Comparison of ENCODE assay signal across 1 cellular context in genomic region chr17:10013360-10014112, GRCh38.
TF ChIP-seq lines count a peak whose summit lies in the region.

No MANE protein-coding gene starts in this region.

TF ChIP-seq in GM12878, 131 proteins besides CTCF, POLR2A, EP300 and RAD21 (continued from another document and continues in another):
- TF ChIP-seq, protein P1, sequence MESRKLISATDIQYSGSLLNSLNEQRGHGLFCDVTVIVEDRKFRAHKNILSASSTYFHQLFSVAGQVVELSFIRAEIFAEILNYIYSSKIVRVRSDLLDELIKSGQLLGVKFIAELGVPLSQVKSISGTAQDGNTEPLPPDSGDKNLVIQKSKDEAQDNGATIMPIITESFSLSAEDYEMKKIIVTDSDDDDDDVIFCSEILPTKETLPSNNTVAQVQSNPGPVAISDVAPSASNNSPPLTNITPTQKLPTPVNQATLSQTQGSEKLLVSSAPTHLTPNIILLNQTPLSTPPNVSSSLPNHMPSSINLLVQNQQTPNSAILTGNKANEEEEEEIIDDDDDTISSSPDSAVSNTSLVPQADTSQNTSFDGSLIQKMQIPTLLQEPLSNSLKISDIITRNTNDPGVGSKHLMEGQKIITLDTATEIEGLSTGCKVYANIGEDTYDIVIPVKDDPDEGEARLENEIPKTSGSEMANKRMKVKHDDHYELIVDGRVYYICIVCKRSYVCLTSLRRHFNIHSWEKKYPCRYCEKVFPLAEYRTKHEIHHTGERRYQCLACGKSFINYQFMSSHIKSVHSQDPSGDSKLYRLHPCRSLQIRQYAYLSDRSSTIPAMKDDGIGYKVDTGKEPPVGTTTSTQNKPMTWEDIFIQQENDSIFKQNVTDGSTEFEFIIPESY (IDR thresholded peaks at IDR 0.05) = no peak
- TF ChIP-seq IKZF1 (conservative IDR thresholded peaks at IDR 0.05) (peak; percentile 80), HSF1 (IDR thresholded peaks at IDR 0.05; ENCODE audit: low read depth, low read length) (no peak), ZSCAN29 (IDR thresholded peaks at IDR 0.05) (no peak), CBX3 (IDR thresholded peaks at IDR 0.05; ENCODE audit: borderline replicate concordance, low read depth) (no peak), CREB1 (IDR thresholded peaks at IDR 0.05; ENCODE audit: low read depth) (no peak), BCL11A (IDR thresholded peaks at IDR 0.05; ENCODE audit: low read depth, low read length) (peak; percentile 62; the same call in 1 of the 2 replicates), SMAD1 (IDR thresholded peaks at IDR 0.05; ENCODE audit: low read depth, partially characterized antibody) (no peak), NR2F1 (conservative IDR thresholded peaks at IDR 0.05) (no peak), RCOR1 (conservative IDR thresholded peaks at IDR 0.05; ENCODE audit: low read depth, low read length) (no peak), SP1 (IDR thresholded peaks at IDR 0.05; ENCODE audit: low read depth, low read length) (no peak), YY1 (IDR thresholded peaks at IDR 0.05; ENCODE audit: low read depth, low read length) (no peak), PAX8 (IDR thresholded peaks at IDR 0.05) (no peak), WRNIP1 (IDR thresholded peaks at IDR 0.05; ENCODE audit: borderline replicate concordance, low read depth, low read length) (0 out of 2 replicates have a peak, but pooled peaks have one; percentile 37), HDGF (IDR thresholded peaks at IDR 0.05) (no peak), SMARCA5 (IDR thresholded peaks at IDR 0.05) (no peak), NR2C2 (IDR thresholded peaks at IDR 0.05; ENCODE audit: borderline replicate concordance, control insufficient read depth, insufficient read length, low read depth) (no peak), REST (IDR thresholded peaks at IDR 0.05; ENCODE audit: low read depth, low read length) (no peak), RAD51 (IDR thresholded peaks at IDR 0.05) (no peak), SPI1 (IDR thresholded peaks at IDR 0.05; ENCODE audit: borderline replicate concordance, insufficient read depth, low read depth, low read length) (no peak), JUNB (IDR thresholded peaks at IDR 0.05) (no peak), NFXL1 (IDR thresholded peaks at IDR 0.05; ENCODE audit: borderline replicate concordance) (no peak), ESRRA (IDR thresholded peaks at IDR 0.05; ENCODE audit: low read length) (no peak), BACH1 (IDR thresholded peaks at IDR 0.05; ENCODE audit: borderline replicate concordance) (no peak), POLR2AphosphoS2 (IDR thresholded peaks at IDR 0.05; ENCODE audit: low read depth, low read length) (no peak), STAT3 (IDR thresholded peaks at IDR 0.05; ENCODE audit: low read depth, low read length) (no peak), USF1 (IDR thresholded peaks at IDR 0.05; ENCODE audit: borderline replicate concordance, extremely low read length, insufficient read depth, low read depth, low read length) (no peak), GABPA (IDR thresholded peaks at IDR 0.05; ENCODE audit: low read depth) (no peak), FOXM1 (IDR thresholded peaks at IDR 0.05; ENCODE audit: low read depth, low read length) (peak; percentile 67; the same call in 1 of the 2 replicates), KLF5 (IDR thresholded peaks at IDR 0.05; ENCODE audit: partially characterized antibody) (no peak)
- TF ChIP-seq, protein P2, sequence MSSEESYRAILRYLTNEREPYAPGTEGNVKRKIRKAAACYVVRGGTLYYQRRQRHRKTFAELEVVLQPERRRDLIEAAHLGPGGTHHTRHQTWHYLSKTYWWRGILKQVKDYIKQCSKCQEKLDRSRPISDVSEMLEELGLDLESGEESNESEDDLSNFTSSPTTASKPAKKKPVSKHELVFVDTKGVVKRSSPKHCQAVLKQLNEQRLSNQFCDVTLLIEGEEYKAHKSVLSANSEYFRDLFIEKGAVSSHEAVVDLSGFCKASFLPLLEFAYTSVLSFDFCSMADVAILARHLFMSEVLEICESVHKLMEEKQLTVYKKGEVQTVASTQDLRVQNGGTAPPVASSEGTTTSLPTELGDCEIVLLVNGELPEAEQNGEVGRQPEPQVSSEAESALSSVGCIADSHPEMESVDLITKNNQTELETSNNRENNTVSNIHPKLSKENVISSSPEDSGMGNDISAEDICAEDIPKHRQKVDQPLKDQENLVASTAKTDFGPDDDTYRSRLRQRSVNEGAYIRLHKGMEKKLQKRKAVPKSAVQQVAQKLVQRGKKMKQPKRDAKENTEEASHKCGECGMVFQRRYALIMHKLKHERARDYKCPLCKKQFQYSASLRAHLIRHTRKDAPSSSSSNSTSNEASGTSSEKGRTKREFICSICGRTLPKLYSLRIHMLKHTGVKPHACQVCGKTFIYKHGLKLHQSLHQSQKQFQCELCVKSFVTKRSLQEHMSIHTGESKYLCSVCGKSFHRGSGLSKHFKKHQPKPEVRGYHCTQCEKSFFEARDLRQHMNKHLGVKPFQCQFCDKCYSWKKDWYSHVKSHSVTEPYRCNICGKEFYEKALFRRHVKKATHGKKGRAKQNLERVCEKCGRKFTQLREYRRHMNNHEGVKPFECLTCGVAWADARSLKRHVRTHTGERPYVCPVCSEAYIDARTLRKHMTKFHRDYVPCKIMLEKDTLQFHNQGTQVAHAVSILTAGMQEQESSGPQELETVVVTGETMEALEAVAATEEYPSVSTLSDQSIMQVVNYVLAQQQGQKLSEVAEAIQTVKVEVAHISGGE (CRISPR knock-in tag; IDR thresholded peaks at IDR 0.05) = no peak
- TF ChIP-seq, protein P3, sequence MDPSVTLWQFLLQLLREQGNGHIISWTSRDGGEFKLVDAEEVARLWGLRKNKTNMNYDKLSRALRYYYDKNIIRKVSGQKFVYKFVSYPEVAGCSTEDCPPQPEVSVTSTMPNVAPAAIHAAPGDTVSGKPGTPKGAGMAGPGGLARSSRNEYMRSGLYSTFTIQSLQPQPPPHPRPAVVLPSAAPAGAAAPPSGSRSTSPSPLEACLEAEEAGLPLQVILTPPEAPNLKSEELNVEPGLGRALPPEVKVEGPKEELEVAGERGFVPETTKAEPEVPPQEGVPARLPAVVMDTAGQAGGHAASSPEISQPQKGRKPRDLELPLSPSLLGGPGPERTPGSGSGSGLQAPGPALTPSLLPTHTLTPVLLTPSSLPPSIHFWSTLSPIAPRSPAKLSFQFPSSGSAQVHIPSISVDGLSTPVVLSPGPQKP (IDR thresholded peaks at IDR 0.05; ENCODE audit: low read depth, low read length) = no peak
- TF ChIP-seq, protein P4, sequence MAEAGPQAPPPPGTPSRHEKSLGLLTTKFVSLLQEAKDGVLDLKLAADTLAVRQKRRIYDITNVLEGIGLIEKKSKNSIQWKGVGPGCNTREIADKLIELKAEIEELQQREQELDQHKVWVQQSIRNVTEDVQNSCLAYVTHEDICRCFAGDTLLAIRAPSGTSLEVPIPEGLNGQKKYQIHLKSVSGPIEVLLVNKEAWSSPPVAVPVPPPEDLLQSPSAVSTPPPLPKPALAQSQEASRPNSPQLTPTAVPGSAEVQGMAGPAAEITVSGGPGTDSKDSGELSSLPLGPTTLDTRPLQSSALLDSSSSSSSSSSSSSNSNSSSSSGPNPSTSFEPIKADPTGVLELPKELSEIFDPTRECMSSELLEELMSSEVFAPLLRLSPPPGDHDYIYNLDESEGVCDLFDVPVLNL (IDR thresholded peaks at IDR 0.05; ENCODE audit: low read depth, low read length) = no peak
- TF ChIP-seq, protein P5, sequence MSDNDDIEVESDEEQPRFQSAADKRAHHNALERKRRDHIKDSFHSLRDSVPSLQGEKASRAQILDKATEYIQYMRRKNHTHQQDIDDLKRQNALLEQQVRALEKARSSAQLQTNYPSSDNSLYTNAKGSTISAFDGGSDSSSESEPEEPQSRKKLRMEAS (IDR thresholded peaks at IDR 0.05; ENCODE audit: low read depth, low read length) = no peak
- TF ChIP-seq, protein P6, sequence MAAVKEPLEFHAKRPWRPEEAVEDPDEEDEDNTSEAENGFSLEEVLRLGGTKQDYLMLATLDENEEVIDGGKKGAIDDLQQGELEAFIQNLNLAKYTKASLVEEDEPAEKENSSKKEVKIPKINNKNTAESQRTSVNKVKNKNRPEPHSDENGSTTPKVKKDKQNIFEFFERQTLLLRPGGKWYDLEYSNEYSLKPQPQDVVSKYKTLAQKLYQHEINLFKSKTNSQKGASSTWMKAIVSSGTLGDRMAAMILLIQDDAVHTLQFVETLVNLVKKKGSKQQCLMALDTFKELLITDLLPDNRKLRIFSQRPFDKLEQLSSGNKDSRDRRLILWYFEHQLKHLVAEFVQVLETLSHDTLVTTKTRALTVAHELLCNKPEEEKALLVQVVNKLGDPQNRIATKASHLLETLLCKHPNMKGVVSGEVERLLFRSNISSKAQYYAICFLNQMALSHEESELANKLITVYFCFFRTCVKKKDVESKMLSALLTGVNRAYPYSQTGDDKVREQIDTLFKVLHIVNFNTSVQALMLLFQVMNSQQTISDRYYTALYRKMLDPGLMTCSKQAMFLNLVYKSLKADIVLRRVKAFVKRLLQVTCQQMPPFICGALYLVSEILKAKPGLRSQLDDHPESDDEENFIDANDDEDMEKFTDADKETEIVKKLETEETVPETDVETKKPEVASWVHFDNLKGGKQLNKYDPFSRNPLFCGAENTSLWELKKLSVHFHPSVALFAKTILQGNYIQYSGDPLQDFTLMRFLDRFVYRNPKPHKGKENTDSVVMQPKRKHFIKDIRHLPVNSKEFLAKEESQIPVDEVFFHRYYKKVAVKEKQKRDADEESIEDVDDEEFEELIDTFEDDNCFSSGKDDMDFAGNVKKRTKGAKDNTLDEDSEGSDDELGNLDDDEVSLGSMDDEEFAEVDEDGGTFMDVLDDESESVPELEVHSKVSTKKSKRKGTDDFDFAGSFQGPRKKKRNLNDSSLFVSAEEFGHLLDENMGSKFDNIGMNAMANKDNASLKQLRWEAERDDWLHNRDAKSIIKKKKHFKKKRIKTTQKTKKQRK (IDR thresholded peaks at IDR 0.05; ENCODE audit: low read depth, low read length) = no peak
- TF ChIP-seq, protein P7, sequence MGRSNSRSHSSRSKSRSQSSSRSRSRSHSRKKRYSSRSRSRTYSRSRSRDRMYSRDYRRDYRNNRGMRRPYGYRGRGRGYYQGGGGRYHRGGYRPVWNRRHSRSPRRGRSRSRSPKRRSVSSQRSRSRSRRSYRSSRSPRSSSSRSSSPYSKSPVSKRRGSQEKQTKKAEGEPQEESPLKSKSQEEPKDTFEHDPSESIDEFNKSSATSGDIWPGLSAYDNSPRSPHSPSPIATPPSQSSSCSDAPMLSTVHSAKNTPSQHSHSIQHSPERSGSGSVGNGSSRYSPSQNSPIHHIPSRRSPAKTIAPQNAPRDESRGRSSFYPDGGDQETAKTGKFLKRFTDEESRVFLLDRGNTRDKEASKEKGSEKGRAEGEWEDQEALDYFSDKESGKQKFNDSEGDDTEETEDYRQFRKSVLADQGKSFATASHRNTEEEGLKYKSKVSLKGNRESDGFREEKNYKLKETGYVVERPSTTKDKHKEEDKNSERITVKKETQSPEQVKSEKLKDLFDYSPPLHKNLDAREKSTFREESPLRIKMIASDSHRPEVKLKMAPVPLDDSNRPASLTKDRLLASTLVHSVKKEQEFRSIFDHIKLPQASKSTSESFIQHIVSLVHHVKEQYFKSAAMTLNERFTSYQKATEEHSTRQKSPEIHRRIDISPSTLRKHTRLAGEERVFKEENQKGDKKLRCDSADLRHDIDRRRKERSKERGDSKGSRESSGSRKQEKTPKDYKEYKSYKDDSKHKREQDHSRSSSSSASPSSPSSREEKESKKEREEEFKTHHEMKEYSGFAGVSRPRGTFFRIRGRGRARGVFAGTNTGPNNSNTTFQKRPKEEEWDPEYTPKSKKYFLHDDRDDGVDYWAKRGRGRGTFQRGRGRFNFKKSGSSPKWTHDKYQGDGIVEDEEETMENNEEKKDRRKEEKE (IDR thresholded peaks at IDR 0.05) = no peak
- TF ChIP-seq, protein P8, sequence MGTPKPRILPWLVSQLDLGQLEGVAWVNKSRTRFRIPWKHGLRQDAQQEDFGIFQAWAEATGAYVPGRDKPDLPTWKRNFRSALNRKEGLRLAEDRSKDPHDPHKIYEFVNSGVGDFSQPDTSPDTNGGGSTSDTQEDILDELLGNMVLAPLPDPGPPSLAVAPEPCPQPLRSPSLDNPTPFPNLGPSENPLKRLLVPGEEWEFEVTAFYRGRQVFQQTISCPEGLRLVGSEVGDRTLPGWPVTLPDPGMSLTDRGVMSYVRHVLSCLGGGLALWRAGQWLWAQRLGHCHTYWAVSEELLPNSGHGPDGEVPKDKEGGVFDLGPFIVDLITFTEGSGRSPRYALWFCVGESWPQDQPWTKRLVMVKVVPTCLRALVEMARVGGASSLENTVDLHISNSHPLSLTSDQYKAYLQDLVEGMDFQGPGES (IDR thresholded peaks at IDR 0.05) = no peak
